Comparison of ENCODE assay signal across 8 cellular contexts in genomic region chr9:37913480-37914153, GRCh38. TPM values are rescaled to one million over a fixed set of nuclear protein-coding genes. Genes with fewer than 3 reads are reported as not detected.
DNase-seq lines count a peak whose midpoint lies in the region; ATAC-seq and TF ChIP-seq lines count a peak whose summit lies in the region.

No MANE protein-coding gene starts in this region.

- no peaks in the 10 kb centered on the region for H4K20me1 ChIP-seq in Karpas-422 (ENCODE audit: insufficient read depth, low read depth, low read length)

- peak; percentile 75 for ATAC-seq in GM21515 (IDR thresholded peaks at IDR 0.05; ENCODE audit: unreplicated experiment)
- peak; percentile 82 for ATAC-seq in activated T-cell treated with anti-CD3 and anti-CD28 coated beads, Interleukin-2, amount 50 U/mL, for 72 hours (replicated peaks in 1 of 2)
- peak; percentile 71 for ATAC-seq in foreskin keratinocyte
- peak; percentile 71 for ATAC-seq in thoracic aorta (ENCODE audit: insufficient number of reproducible peaks, low FRiP score, low read depth)

- H3K4me2 ChIP-seq in Karpas-422 (ENCODE audit: low read depth, low read length, poor library complexity, severe bottlenecking), result no peak overlapping the region

- no peaks in the 10 kb centered on the region for H3K36me3 Mint-ChIP-seq in activated T-cell treated with anti-CD3 and anti-CD28 coated beads, Interleukin-2, amount 50 U/mL, for 72 hours (ENCODE audit: insufficient read depth in 2 of 2)

- no peak overlapping the region for H3K27ac Mint-ChIP-seq in activated T-cell treated with anti-CD3 and anti-CD28 coated beads, Interleukin-2, amount 50 U/mL, for 72 hours

- no peak overlapping the region for H2AFZ ChIP-seq in Karpas-422 (ENCODE audit: low read length)

- no peaks in the 10 kb centered on the region for H3K79me2 ChIP-seq in Karpas-422 (ENCODE audit: low read length)

- no peaks in the 10 kb centered on the region for H3K27me3 Mint-ChIP-seq in activated T-cell treated with anti-CD3 and anti-CD28 coated beads, Interleukin-2, amount 50 U/mL, for 72 hours (ENCODE audit: low read depth)

- H3K4me3 ChIP-seq in Karpas-422 (ENCODE audit: low read length), result no peak overlapping the region
- no peak overlapping the region for H3K4me3 ChIP-seq in thoracic aorta

- no peaks in the 10 kb centered on the region for H3K9me2 ChIP-seq in Karpas-422 (replicated peaks; ENCODE audit: insufficient read depth, low read length)

- peaks cover 35% of the 10 kb centered on the region for H3K4me1 ChIP-seq in Karpas-422 (ENCODE audit: low read length)
- H3K4me1 ChIP-seq in foreskin keratinocyte, result no peaks in the 10 kb centered on the region
- H3K4me1 ChIP-seq in thoracic aorta (ENCODE audit: control insufficient read depth in 1 of 2, low read depth in 2 of 2), result no peaks in the 10 kb centered on the region

- peak overlapping the region; percentile 46 for H3K27ac ChIP-seq in Karpas-422 (ENCODE audit: low read length)
- no peak overlapping the region for H3K27ac ChIP-seq in foreskin keratinocyte
- no peak overlapping the region for H3K27ac ChIP-seq in thoracic aorta

- no peak overlapping the region for H3K9ac ChIP-seq in Karpas-422 (ENCODE audit: low read length)

- H3K27me3 ChIP-seq in Karpas-422 (ENCODE audit: low read length) (no peaks in the 10 kb centered on the region), foreskin keratinocyte (no peaks in the 10 kb centered on the region), thoracic aorta (replicated peaks; ENCODE audit: insufficient read depth) (no peaks in the 10 kb centered on the region)

- H3K4me1 Mint-ChIP-seq in activated T-cell treated with anti-CD3 and anti-CD28 coated beads, Interleukin-2, amount 50 U/mL, for 72 hours (ENCODE audit: low read depth), result peaks cover 6% of the 10 kb centered on the region

- TF ChIP-seq CTCF in foreskin keratinocyte (conservative IDR thresholded peaks at IDR 0.05) (peak; percentile 98), thoracic aorta (IDR thresholded peaks at IDR 0.05) (peak; percentile 97)

- no peaks in the 10 kb centered on the region for H3K9me3 Mint-ChIP-seq in activated T-cell treated with anti-CD3 and anti-CD28 coated beads, Interleukin-2, amount 50 U/mL, for 72 hours

- H3K4me3 Mint-ChIP-seq in activated T-cell treated with anti-CD3 and anti-CD28 coated beads, Interleukin-2, amount 50 U/mL, for 72 hours, result no peak overlapping the region

- peak; percentile 84 for DNase-seq in COR-L47 (lab: John Stamatoyannopoulos, UW)
- DNase-seq in Karpas-422, result peak; percentile 95
- peak; percentile 73 for DNase-seq in RKO (ENCODE audit: low spot score)
- DNase-seq in activated T-cell treated with anti-CD3 and anti-CD28 coated beads, Interleukin-2, amount 50 U/mL, for 72 hours, result peak; percentile 78 to 86
- DNase-seq in foreskin keratinocyte, result peak in 1 of 2 donors; percentile 59
- DNase-seq in nucleus accumbens (lab: John Stamatoyannopoulos, UW), result peak in 54 of 56 donors; percentile 40 to 95 (median 85)
- no peak for DNase-seq in thoracic aorta (ENCODE audit: low spot score)

- no peaks in the 10 kb centered on the region for H3K36me3 ChIP-seq in Karpas-422 (ENCODE audit: insufficient read depth, low read length)
- peaks cover 14% of the 10 kb centered on the region for H3K36me3 ChIP-seq in thoracic aorta

- H3K9me3 ChIP-seq in Karpas-422 (ENCODE audit: low read length), result no peaks in the 10 kb centered on the region
- H3K9me3 ChIP-seq in thoracic aorta, result no peaks in the 10 kb centered on the region

RNA-seq across cellular contexts. Expression of gene SLC25A51, which starts 9.7 kb away (rescaled TPM):
- 22.9 and 44.2 TPM in 2 replicates for total RNA-seq in Karpas-422 (2014; rRNA removed; shearing (Covaris generic); ENCODE audit: low replicate concordance)
- 10 to 100 TPM; 30.3 to 32.4 TPM for total RNA-seq in activated T-cell treated with anti-CD3 and anti-CD28 coated beads, Interleukin-2, amount 50 U/mL, for 72 hours
- total RNA-seq in foreskin keratinocyte (31.1 and 31.8 TPM in 2 replicates), thoracic aorta (10 to 100 TPM; 29.9 to 39.1 TPM)
- 7.8 and 9.1 TPM in 2 replicates for polyA plus RNA-seq in foreskin keratinocyte
